11 cellular contexts compared by ENCODE assay signal in genomic region chr2:40346535-40347354, GRCh38.
DNase-seq lines count a peak whose midpoint lies in the region; ATAC-seq and TF ChIP-seq lines count a peak whose summit lies in the region.
"Had no signal": no experiment of that assay in that cellular context is flagged by ENCODE, and none has a peak within 500 bp of the region (broad histone marks: within the 10 kb centered on the region; RNA-seq: fewer than 3 reads in every experiment).

No MANE protein-coding gene starts in this region.

- H3K27ac Mint-ChIP-seq in neural progenitor cell: no peak overlapping the region
- H3K27ac Mint-ChIP-seq: dendritic cell treated with granulocyte-macrophage colony-stimulating factor and Interleukin-4, amounts not matched to agents 40 ng/mL and 50 ng/mL, for 4 days had no signal

- peaks cover 0 to 52% (median 41%) of the 10 kb centered on the region in 4 donors for H3K4me1 ChIP-seq in sigmoid colon
- no peaks in the 10 kb centered on the region for H3K4me1 ChIP-seq in effector memory CD4-positive, alpha-beta T cell (ENCODE audit: control insufficient read depth, insufficient read depth, low read length, poor library complexity, severe bottlenecking)
- no peaks in the 10 kb centered on the region for H3K4me1 ChIP-seq in neural progenitor cell

- no peaks in the 10 kb centered on the region for H4K20me1 ChIP-seq in neural progenitor cell (ENCODE audit: low read depth)

- no peak for TF ChIP-seq POLR2A in sigmoid colon (IDR thresholded peaks at IDR 0.05)

- H3K4me1 Mint-ChIP-seq in neural progenitor cell: peaks cover 19% of the 10 kb centered on the region

- no peak overlapping the region for H2AFZ ChIP-seq in neural progenitor cell (replicated peaks)

- peak overlapping the region; percentile 14 for H3K4me3 ChIP-seq in coronary artery
- H3K4me3 ChIP-seq in sigmoid colon: no peak overlapping the region
- no peak overlapping the region for H3K4me3 ChIP-seq in effector memory CD4-positive, alpha-beta T cell (ENCODE audit: insufficient read depth, low read depth, low read length, poor library complexity, severe bottlenecking)
- H3K4me3 ChIP-seq in neural progenitor cell: no peak overlapping the region

- no peak overlapping the region for H3K4me3 Mint-ChIP-seq in neural progenitor cell
- H3K4me3 Mint-ChIP-seq: dendritic cell treated with granulocyte-macrophage colony-stimulating factor and Interleukin-4, amounts not matched to agents 40 ng/mL and 50 ng/mL, for 4 days had no signal

- H3K9ac ChIP-seq in neural progenitor cell: no peak overlapping the region

- 84 to 90% methylated on average over 3 of the region's 3 CpGs for whole genome bisulfite sequencing in sigmoid colon, 2 donors

- H3K27ac ChIP-seq in coronary artery (peak overlapping the region; percentile 36 to 84), sigmoid colon (peak overlapping the region; percentile 55 to 85 (median 71)), neural progenitor cell (no peak overlapping the region)
- H3K27ac ChIP-seq in effector memory CD4-positive, alpha-beta T cell (ENCODE audit: insufficient read depth, low read length, poor library complexity, severe bottlenecking): no peak overlapping the region

- no peaks in the 10 kb centered on the region for H3K27me3 ChIP-seq in sigmoid colon
- H3K27me3 ChIP-seq in effector memory CD4-positive, alpha-beta T cell (replicated peaks; ENCODE audit: control insufficient read depth, insufficient read depth, low read length, poor library complexity, severe bottlenecking): no peaks in the 10 kb centered on the region
- no peaks in the 10 kb centered on the region for H3K27me3 ChIP-seq in neural progenitor cell

- ATAC-seq in GM18502 (IDR thresholded peaks at IDR 0.05; ENCODE audit: poor library complexity, unreplicated experiment): peak; percentile 85
- peak; percentile 65 for ATAC-seq in HG02938 (IDR thresholded peaks at IDR 0.05; ENCODE audit: unreplicated experiment)
- ATAC-seq: left lobe of liver had no signal

- no peaks in the 10 kb centered on the region for H3K9me3 Mint-ChIP-seq in neural progenitor cell
- H3K9me3 Mint-ChIP-seq: dendritic cell treated with granulocyte-macrophage colony-stimulating factor and Interleukin-4, amounts not matched to agents 40 ng/mL and 50 ng/mL, for 4 days had no signal

- no peaks in the 10 kb centered on the region for H3K36me3 Mint-ChIP-seq in neural progenitor cell

- no peak for DNase-seq in coronary artery (ENCODE audit: low spot score)
- DNase-seq in sigmoid colon: no peak
- DNase-seq in anterior cingulate cortex (lab: John Stamatoyannopoulos, UW): no peak
- no peak for DNase-seq in GM13977 (ENCODE audit: low spot score)
- DNase-seq in effector memory CD4-positive, alpha-beta T cell: no peak
- DNase-seq in neural progenitor cell (ENCODE audit: low spot score): no peak
- DNase-seq: Kasumi-1 had no signal

- H3K9me3 ChIP-seq in sigmoid colon (no peaks in the 10 kb centered on the region), neural progenitor cell (ENCODE audit: low read depth) (no peaks in the 10 kb centered on the region)
- H3K9me3 ChIP-seq in effector memory CD4-positive, alpha-beta T cell (ENCODE audit: control insufficient read depth, low read length): no peaks in the 10 kb centered on the region

- H3K36me3 ChIP-seq in sigmoid colon (no peaks in the 10 kb centered on the region), neural progenitor cell (no peaks in the 10 kb centered on the region)
- no peaks in the 10 kb centered on the region for H3K36me3 ChIP-seq in effector memory CD4-positive, alpha-beta T cell (ENCODE audit: control insufficient read depth, insufficient read depth, low read length)

- TF ChIP-seq EP300 in sigmoid colon (IDR thresholded peaks at IDR 0.05): no peak

- no peaks in the 10 kb centered on the region for H3K27me3 Mint-ChIP-seq in neural progenitor cell (ENCODE audit: insufficient read depth, low read depth)
- H3K27me3 Mint-ChIP-seq: dendritic cell treated with granulocyte-macrophage colony-stimulating factor and Interleukin-4, amounts not matched to agents 40 ng/mL and 50 ng/mL, for 4 days had no signal

- H3K79me2 ChIP-seq in neural progenitor cell (ENCODE audit: low read depth): no peaks in the 10 kb centered on the region

- in situ Hi-C loops in GM13977 (cut with MboI; ENCODE audit: low pct_unique_long_range_greater_than_20kb, low sequenced_read_pairs, unreplicated experiment): no loop called here

- H3K4me2 ChIP-seq in neural progenitor cell: no peak overlapping the region

- TF ChIP-seq CTCF in coronary artery (IDR thresholded peaks at IDR 0.05) (no peak), sigmoid colon (IDR thresholded peaks at IDR 0.05) (no peak), GM13977 (IDR thresholded peaks at IDR 0.05; ENCODE audit: extremely low read depth, insufficient read depth, missing control alignments) (no peak), neural progenitor cell (IDR thresholded peaks at IDR 0.05) (no peak)

- no peaks in the 10 kb centered on the region for H3F3A ChIP-seq in neural progenitor cell (ENCODE audit: low read depth)

- intact Hi-C loops in sigmoid colon (cut with DNase I): no loop called here

Comparison
In these comparisons a context has a peak if more than half of its experiments do, and no peak if none do; other contexts are left out.
1. H3K27ac ChIP-seq: peak in coronary artery (2 of 2) and sigmoid colon (4 of 4); none in effector memory CD4-positive, alpha-beta T cell (single experiment) and neural progenitor cell (single experiment).